Comparison of ENCODE assay signal across 19 cellular contexts in the genomic region with DNA sequence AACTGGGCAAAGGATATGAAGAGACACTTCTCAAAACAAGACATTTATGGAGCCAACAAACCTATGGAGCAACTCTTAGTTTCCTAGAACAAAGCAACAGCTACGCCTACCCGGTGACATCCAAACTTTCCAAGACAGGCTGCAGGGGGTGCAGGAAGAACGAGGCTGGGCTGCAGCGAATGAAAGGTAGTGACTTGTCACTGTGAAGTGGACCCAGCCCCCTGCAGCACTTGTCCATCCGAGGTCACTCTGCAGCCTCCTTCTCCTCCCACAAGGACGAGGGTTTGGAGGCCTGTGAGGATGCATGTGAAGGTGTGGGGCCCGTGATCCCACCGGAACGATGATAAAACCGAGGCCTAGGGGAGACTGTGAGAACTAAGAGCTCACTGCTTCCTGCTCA.
"Had no signal": no experiment of that assay in that cellular context is flagged by ENCODE, and none has a peak within 500 bp of the region (broad histone marks: within the 10 kb centered on the region; RNA-seq: fewer than 3 reads in every experiment).

No MANE protein-coding gene starts in this region.

- H3K4me1 Mint-ChIP-seq: activated B cell treated with CpG ODN at 0.5 μM for 24 hours had no signal

- H3K4me3 ChIP-seq: esophagus muscularis mucosa, gastroesophageal sphincter, psoas muscle, tibial artery had no signal

- ATAC-seq: activated CD8-positive, alpha-beta T cell treated with anti-CD3 and anti-CD28 coated beads, Interleukin-2, amount 10 ng/mL, durations not matched to agents 7 days and 5 days; activated T-cell treated with anti-CD3 and anti-CD28 coated beads, Interleukin-2, amount 50 U/mL, for 4 hours; gastroesophageal sphincter; left ventricle myocardium superior; psoas muscle; right cardiac atrium; stimulated activated naive CD8-positive, alpha-beta T cell treated with anti-CD3 and anti-CD28 coated beads, Interleukin-15, Interleukin-2, amounts not matched to agents 100 U/mL and 50 U/mL, for 24 hours had no signal

- FAIRE-seq: astrocyte, endothelial cell of umbilical vein had no signal

- H3K9me3 ChIP-seq: psoas muscle had no signal

- H3K27ac ChIP-seq: esophagus muscularis mucosa, gastroesophageal sphincter, psoas muscle, tibial artery had no signal

- H3K4me1 ChIP-seq: esophagus muscularis mucosa, gastroesophageal sphincter, psoas muscle, tibial artery had no signal

- H3K4me3 Mint-ChIP-seq: activated B cell treated with CpG ODN at 0.5 μM for 24 hours; activated CD8-positive, alpha-beta T cell treated with anti-CD3 and anti-CD28 coated beads, Interleukin-2, amount 10 ng/mL, durations not matched to agents 7 days and 5 days; activated T-cell treated with anti-CD3 and anti-CD28 coated beads, Interleukin-2, amount 50 U/mL, for 4 hours; dendritic cell treated with granulocyte-macrophage colony-stimulating factor and Interleukin-4, amounts not matched to agents 40 ng/mL and 50 ng/mL, for 4 days had no signal

- DNase-seq: activated B cell treated with CpG ODN at 0.5 μM for 24 hours; activated CD4-positive, alpha-beta T cell treated with anti-CD3 and anti-CD28 coated beads for 48 hours; activated CD8-positive, alpha-beta T cell treated with anti-CD3 and anti-CD28 coated beads, Interleukin-2, amount 10 ng/mL, durations not matched to agents 7 days and 5 days; activated effector memory CD4-positive, alpha-beta T cell treated with Interleukin-2 at 50 U/mL for 16 hours; activated naive CD4-positive, alpha-beta T cell treated with anti-CD3 and anti-CD28 coated beads, Interleukin-2, amount 50 U/mL, for 16 hours; activated T-cell treated with anti-CD3 and anti-CD28 coated beads, Interleukin-2, amount 50 U/mL, for 4 hours; effector CD8-positive, alpha-beta T cell; left ventricle myocardium superior; psoas muscle; right cardiac atrium; stimulated activated CD4-positive, alpha-beta T cell treated with anti-CD3 and anti-CD28 coated beads, Interleukin-2, amount 100 ng/mL, for 24 hours; stimulated activated naive CD8-positive, alpha-beta T cell treated with anti-CD3 and anti-CD28 coated beads, Interleukin-15, Interleukin-2, amounts not matched to agents 100 U/mL and 50 U/mL, for 24 hours; substantia nigra; tibial artery had no signal

- H3K36me3 ChIP-seq: esophagus muscularis mucosa, gastroesophageal sphincter, tibial artery had no signal

- H3K27ac Mint-ChIP-seq: activated B cell treated with CpG ODN at 0.5 μM for 24 hours; activated CD8-positive, alpha-beta T cell treated with anti-CD3 and anti-CD28 coated beads, Interleukin-2, amount 10 ng/mL, durations not matched to agents 7 days and 5 days; dendritic cell treated with granulocyte-macrophage colony-stimulating factor and Interleukin-4, amounts not matched to agents 40 ng/mL and 50 ng/mL, for 4 days had no signal

- H3K9me3 Mint-ChIP-seq: activated B cell treated with CpG ODN at 0.5 μM for 24 hours; activated T-cell treated with anti-CD3 and anti-CD28 coated beads, Interleukin-2, amount 50 U/mL, for 4 hours; dendritic cell treated with granulocyte-macrophage colony-stimulating factor and Interleukin-4, amounts not matched to agents 40 ng/mL and 50 ng/mL, for 4 days had no signal
